ENCODE assay signal across 1 cellular context in the genomic region with DNA sequence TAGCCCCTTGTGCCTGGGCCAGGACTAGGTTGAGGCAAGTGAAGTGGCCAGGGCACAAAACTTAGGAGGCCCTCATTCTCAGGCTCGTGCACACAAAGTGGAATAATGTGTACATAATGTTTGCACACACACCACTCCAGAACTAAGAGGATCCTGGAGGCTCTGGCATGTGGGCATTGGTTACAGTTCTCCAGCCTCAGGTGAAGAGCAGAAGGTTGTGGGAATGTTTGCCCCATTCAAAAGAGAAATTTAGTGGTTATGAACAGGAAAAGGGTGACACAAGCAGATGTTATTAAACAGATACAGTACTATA.
TF ChIP-seq lines count a peak whose summit lies in the region.

No MANE protein-coding gene starts in this region.

TF ChIP-seq in SK-N-SH, 30 proteins besides CTCF, POLR2A, EP300 and RAD21 (continued from another document):
- TF ChIP-seq TCF12 (IDR thresholded peaks at IDR 0.05): no peak
